ENCODE assay signal across 38 cellular contexts in the genomic region with DNA sequence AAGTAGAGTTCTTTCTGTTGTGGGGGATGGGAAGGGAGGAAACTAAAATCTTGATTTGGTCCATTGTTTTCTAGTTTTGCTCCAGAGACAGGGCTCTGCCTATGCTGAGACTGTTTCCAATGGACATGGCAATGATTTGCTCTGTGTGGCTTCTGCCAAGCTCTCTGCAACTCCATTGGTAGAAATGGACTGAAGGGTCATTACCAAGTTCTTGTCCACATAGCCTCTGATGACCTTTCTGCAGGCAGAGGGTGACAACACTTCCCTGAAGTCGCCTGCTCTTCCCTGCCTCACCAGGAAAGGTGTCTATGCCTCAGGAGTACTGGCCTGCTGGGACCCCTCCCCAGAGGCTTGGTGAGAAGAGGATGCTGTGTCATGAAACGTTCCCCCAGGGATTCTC. TPM values are rescaled to one million over a fixed set of nuclear protein-coding genes. Genes with fewer than 3 reads are reported as not detected.
"Had no signal": no experiment of that assay in that cellular context is flagged by ENCODE, and none has a peak within 500 bp of the region (broad histone marks: within the 10 kb centered on the region; RNA-seq: fewer than 3 reads in every experiment).

No MANE protein-coding gene starts in this region.

- H3K36me3 Mint-ChIP-seq: activated CD4-positive, alpha-beta memory T cell treated with anti-CD3 and anti-CD28 coated beads for 36 hours; activated naive CD4-positive, alpha-beta T cell treated with anti-CD3 and anti-CD28 coated beads, Interleukin-2, amount 50 U/mL, for 72 hours; activated naive CD8-positive, alpha-beta T cell treated with anti-CD3 and anti-CD28 coated beads for 36 hours had no signal

- H3K4me1 Mint-ChIP-seq: activated B cell treated with CpG ODN at 0.5 μM for 24 hours; activated CD4-positive, alpha-beta T cell treated with anti-CD3 and anti-CD28 coated beads, Interleukin-2, amount 10 ng/mL, durations not matched to agents 24 days and 14 days; activated naive CD8-positive, alpha-beta T cell treated with anti-CD3 and anti-CD28 coated beads for 36 hours; activated T-helper 17 cell treated with anti-CD3 and anti-CD28 coated beads, Interleukin-2, amount 50 U/mL, for 72 hours had no signal

- H3K9me3 ChIP-seq: adrenal gland, body of pancreas had no signal

- H3K36me3 ChIP-seq: adrenal gland, brain microvascular endothelial cell, breast epithelium had no signal

- H3K4me3 Mint-ChIP-seq: activated B cell treated with CpG ODN at 0.5 μM for 24 hours; activated CD4-positive, alpha-beta memory T cell treated with anti-CD3 and anti-CD28 coated beads for 36 hours; activated CD4-positive, alpha-beta T cell treated with anti-CD3 and anti-CD28 coated beads, Interleukin-2, amount 10 ng/mL, durations not matched to agents 24 days and 14 days; activated CD8-positive, alpha-beta T cell treated with anti-CD3 and anti-CD28 coated beads for 36 hours; activated naive CD4-positive, alpha-beta T cell treated with anti-CD3 and anti-CD28 coated beads for 36 hours; activated naive CD8-positive, alpha-beta T cell treated with anti-CD3 and anti-CD28 coated beads for 36 hours; activated T-cell treated with anti-CD3 and anti-CD28 coated beads, Interleukin-2, amount 50 U/mL, for 4 hours; activated T-cell treated with anti-CD3 and anti-CD28 coated beads, Interleukin-2, amount 50 U/mL, for 72 hours; activated T-helper 1 cell treated with anti-CD3 and anti-CD28 coated beads, Interleukin-12 subunit alpha, Interleukin-12 subunit beta, Interleukin-2, Interleukin-4 antibody, amounts not matched to agents 30 ng/mL and 10 ng/mL and 1 ng/mL, durations not matched to agents 14 hours and 24 hours and 36 hours; activated T-helper 17 cell treated with anti-CD3 and anti-CD28 coated beads, Interleukin-2, amount 50 U/mL, for 72 hours; T-helper 1 cell treated with Interleukin-12 subunit alpha and Interleukin-12 subunit beta and Interleukin-4 antibody, amounts not matched to agents 30 μg/mL and 1 μg/mL, for 36 hours; T-helper 2 cell treated with Interferon-gamma antibody and Interleukin-4, amounts not matched to agents 5 μg/mL and 100 μg/mL, for 36 hours had no signal

- DNase-seq: activated B cell treated with CpG ODN at 0.5 μM for 24 hours; activated CD4-positive, alpha-beta memory T cell treated with anti-CD3 and anti-CD28 coated beads for 36 hours; activated CD4-positive, alpha-beta T cell treated with anti-CD3 and anti-CD28 coated beads for 4 hours; activated CD4-positive, alpha-beta T cell treated with anti-CD3 and anti-CD28 coated beads, Interleukin-2, amount 10 ng/mL, durations not matched to agents 24 days and 14 days; activated CD4-positive, alpha-beta T cell treated with anti-CD3 and anti-CD28 coated beads, Interleukin-2, amount 50 U/mL, for 1 hour; activated CD4-positive, alpha-beta T cell treated with anti-CD3 and anti-CD28 coated beads, Interleukin-2, amount 50 U/mL, for 4 hours; activated CD4-positive, CD25-positive, alpha-beta regulatory T cell treated with anti-CD3 and anti-CD28 coated beads, Interleukin-2, amount 50 U/mL, for 72 hours; activated CD8-positive, alpha-beta memory T cell treated with anti-CD3 and anti-CD28 coated beads, Interleukin-2, amount 50 U/mL, for 4 hours; activated CD8-positive, alpha-beta T cell treated with anti-CD3 and anti-CD28 coated beads for 36 hours; activated effector memory CD4-positive, alpha-beta T cell treated with anti-CD3 and anti-CD28 coated beads, Interleukin-2, amount 50 U/mL, for 16 hours; activated gamma-delta T cell treated with Interleukin-2 at 50 U/mL for 16 hours; activated naive CD4-positive, alpha-beta T cell; activated naive CD4-positive, alpha-beta T cell treated with anti-CD3 and anti-CD28 coated beads for 36 hours; activated naive CD4-positive, alpha-beta T cell treated with anti-CD3 and anti-CD28 coated beads, Interleukin-2, amount 50 U/mL, for 16 hours; activated naive CD8-positive, alpha-beta T cell treated with anti-CD3 and anti-CD28 coated beads for 36 hours; activated T-cell treated with anti-CD3 and anti-CD28 coated beads for 4 hours; activated T-cell treated with anti-CD3 and anti-CD28 coated beads, Interleukin-2, amount 50 U/mL, for 1 hour; activated T-cell treated with anti-CD3 and anti-CD28 coated beads, Interleukin-2, amount 50 U/mL, for 4 hours; activated T-cell treated with anti-CD3 and anti-CD28 coated beads, Interleukin-2, amount 50 U/mL, for 72 hours; adrenal gland; amniotic stem cell; aorta; body of pancreas; brain microvascular endothelial cell; central memory CD4-positive, alpha-beta T cell; T-helper 1 cell; T-helper 2 cell; T-helper 9 cell had no signal

- H3K27ac ChIP-seq: adrenal gland, body of pancreas, brain microvascular endothelial cell, breast epithelium, VCaP had no signal

- H3K4me1 ChIP-seq: adrenal gland, body of pancreas, breast epithelium had no signal

- FAIRE-seq: astrocyte, TTC549 had no signal

- H3K4me3 ChIP-seq: adrenal gland, body of pancreas, breast epithelium had no signal

- H3K27ac Mint-ChIP-seq: activated B cell treated with CpG ODN at 0.5 μM for 24 hours; activated CD4-positive, alpha-beta memory T cell treated with anti-CD3 and anti-CD28 coated beads for 36 hours; activated CD4-positive, alpha-beta T cell treated with anti-CD3 and anti-CD28 coated beads, Interleukin-2, amount 10 ng/mL, durations not matched to agents 24 days and 14 days; activated CD8-positive, alpha-beta T cell treated with anti-CD3 and anti-CD28 coated beads for 36 hours; activated naive CD4-positive, alpha-beta T cell treated with anti-CD3 and anti-CD28 coated beads for 36 hours; activated naive CD4-positive, alpha-beta T cell treated with anti-CD3 and anti-CD28 coated beads, Interleukin-2, amount 50 U/mL, for 72 hours; activated naive CD8-positive, alpha-beta T cell treated with anti-CD3 and anti-CD28 coated beads for 36 hours; activated T-cell treated with anti-CD3 and anti-CD28 coated beads, Interleukin-2, amount 50 U/mL, for 72 hours; activated T-helper 1 cell treated with anti-CD3 and anti-CD28 coated beads, Interleukin-12 subunit alpha, Interleukin-12 subunit beta, Interleukin-2, Interleukin-4 antibody, amounts not matched to agents 30 ng/mL and 10 ng/mL and 1 ng/mL, durations not matched to agents 14 hours and 24 hours and 36 hours; activated T-helper 17 cell treated with anti-CD3 and anti-CD28 coated beads, Interleukin-2, amount 50 U/mL, for 72 hours; T-helper 1 cell treated with Interleukin-12 subunit alpha and Interleukin-12 subunit beta and Interleukin-4 antibody, amounts not matched to agents 30 μg/mL and 1 μg/mL, for 36 hours; T-helper 2 cell treated with Interferon-gamma antibody and Interleukin-4, amounts not matched to agents 5 μg/mL and 100 μg/mL, for 36 hours had no signal

- H3K27me3 ChIP-seq: body of pancreas, brain microvascular endothelial cell, breast epithelium had no signal

- ATAC-seq: activated CD8-positive, alpha-beta T cell treated with anti-CD3 and anti-CD28 coated beads for 36 hours; activated naive CD4-positive, alpha-beta T cell treated with anti-CD3 and anti-CD28 coated beads, Interleukin-2, amount 50 U/mL, for 72 hours; activated T-cell treated with anti-CD3 and anti-CD28 coated beads, Interleukin-2, amount 50 U/mL, for 4 hours; activated T-cell treated with anti-CD3 and anti-CD28 coated beads, Interleukin-2, amount 50 U/mL, for 72 hours; activated T-helper 17 cell treated with anti-CD3 and anti-CD28 coated beads, Interleukin-2, amount 50 U/mL, for 72 hours; body of pancreas had no signal

RNA-seq across cellular contexts. Expression of gene NOS1, which starts 39.5 kb away (rescaled TPM):
- total RNA-seq: activated B cell treated with CpG ODN at 0.5 μM for 24 hours; activated CD4-positive, alpha-beta memory T cell treated with anti-CD3 and anti-CD28 coated beads for 36 hours; activated CD4-positive, alpha-beta T cell treated with anti-CD3 and anti-CD28 coated beads, Interleukin-2, amount 10 ng/mL, durations not matched to agents 24 days and 14 days; activated CD8-positive, alpha-beta memory T cell treated with anti-CD3 and anti-CD28 coated beads for 36 hours; activated CD8-positive, alpha-beta T cell treated with anti-CD3 and anti-CD28 coated beads for 36 hours; activated naive CD8-positive, alpha-beta T cell treated with anti-CD3 and anti-CD28 coated beads for 36 hours; activated T-cell treated with anti-CD3 and anti-CD28 coated beads, Interleukin-2, amount 50 U/mL, for 72 hours; activated T-helper 1 cell treated with anti-CD3 and anti-CD28 coated beads, Interleukin-12 subunit alpha, Interleukin-12 subunit beta, Interleukin-2, Interleukin-4 antibody, amounts not matched to agents 30 ng/mL and 10 ng/mL and 1 ng/mL, durations not matched to agents 14 hours and 24 hours and 36 hours had no signal
